28 cellular contexts compared by ENCODE assay signal in genomic region chr9:90658783-90659182, GRCh38. TPM values are rescaled to one million over a fixed set of nuclear protein-coding genes. Genes with fewer than 3 reads are reported as not detected.
"Had no signal": no experiment of that assay in that cellular context is flagged by ENCODE, and none has a peak within 500 bp of the region (broad histone marks: within the 10 kb centered on the region; RNA-seq: fewer than 3 reads in every experiment).

No MANE protein-coding gene starts in this region.

- DNase-seq: colonic mucosa; cortex of kidney; dermis blood vessel endothelial cell; dorsolateral prefrontal cortex; effector CD4-positive, alpha-beta T cell; effector CD8-positive, alpha-beta T cell; effector memory CD4-positive, alpha-beta T cell; effector memory CD8-positive, alpha-beta T cell; endodermal cell; erythroblast; esophagus squamous epithelium; foreskin fibroblast; foreskin keratinocyte; foreskin melanocyte; gastrocnemius medialis; glutamatergic neuron; head of caudate nucleus; heart left ventricle; heart right ventricle had no signal

- H3K4me3 ChIP-seq: colonic mucosa, coronary artery, dorsolateral prefrontal cortex, esophagus muscularis mucosa, esophagus squamous epithelium, gastrocnemius medialis, gastroesophageal sphincter, heart left ventricle, heart right ventricle had no signal

- H3K36me3 ChIP-seq: colonic mucosa, esophagus muscularis mucosa, esophagus squamous epithelium, gastrocnemius medialis, gastroesophageal sphincter, heart left ventricle, heart right ventricle had no signal

- H3K9me3 ChIP-seq: colonic mucosa, esophagus muscularis mucosa, gastrocnemius medialis had no signal

- H3K27ac ChIP-seq: colonic mucosa, coronary artery, dorsolateral prefrontal cortex, esophagus muscularis mucosa, esophagus squamous epithelium, foreskin keratinocyte, gastrocnemius medialis, gastroesophageal sphincter, heart left ventricle, heart right ventricle had no signal

- H3K4me1 ChIP-seq: colonic mucosa, esophagus muscularis mucosa, esophagus squamous epithelium, foreskin keratinocyte, gastrocnemius medialis, gastroesophageal sphincter, heart left ventricle, heart right ventricle had no signal

- H3K9me3 Mint-ChIP-seq: dendritic cell treated with granulocyte-macrophage colony-stimulating factor and Interleukin-4, amounts not matched to agents 40 ng/mL and 50 ng/mL, for 4 days; effector memory CD8-positive, alpha-beta T cell; endodermal cell had no signal

- ATAC-seq: effector memory CD8-positive, alpha-beta T cell; esophagus mucosa; gastrocnemius medialis; gastroesophageal sphincter; heart right ventricle had no signal

- H3K4me3 Mint-ChIP-seq: dendritic cell treated with granulocyte-macrophage colony-stimulating factor and Interleukin-4, amounts not matched to agents 40 ng/mL and 50 ng/mL, for 4 days; effector memory CD8-positive, alpha-beta T cell; endodermal cell had no signal

- FAIRE-seq: colon, endometrium, endothelial cell of umbilical vein, frontal cortex had no signal

- H3K4me1 Mint-ChIP-seq: endodermal cell had no signal

- H3K27me3 ChIP-seq: colonic mucosa, dorsolateral prefrontal cortex, esophagus muscularis mucosa, esophagus squamous epithelium, heart left ventricle had no signal

- H3K27ac Mint-ChIP-seq: dendritic cell treated with granulocyte-macrophage colony-stimulating factor and Interleukin-4, amounts not matched to agents 40 ng/mL and 50 ng/mL, for 4 days; effector memory CD8-positive, alpha-beta T cell; endodermal cell had no signal

RNA-seq across cellular contexts. Expression of gene DIRAS2, which starts 16.2 kb away (rescaled TPM):
- total RNA-seq: endothelial cell of umbilical vein, esophagus mucosa, esophagus squamous epithelium, foreskin keratinocyte, gastrocnemius medialis, gastroesophageal sphincter had no signal
- polyA plus RNA-seq: endothelial cell of umbilical vein, foreskin keratinocyte, heart left ventricle, heart right ventricle had no signal
